9 cellular contexts compared by ENCODE assay signal in the genomic region with DNA sequence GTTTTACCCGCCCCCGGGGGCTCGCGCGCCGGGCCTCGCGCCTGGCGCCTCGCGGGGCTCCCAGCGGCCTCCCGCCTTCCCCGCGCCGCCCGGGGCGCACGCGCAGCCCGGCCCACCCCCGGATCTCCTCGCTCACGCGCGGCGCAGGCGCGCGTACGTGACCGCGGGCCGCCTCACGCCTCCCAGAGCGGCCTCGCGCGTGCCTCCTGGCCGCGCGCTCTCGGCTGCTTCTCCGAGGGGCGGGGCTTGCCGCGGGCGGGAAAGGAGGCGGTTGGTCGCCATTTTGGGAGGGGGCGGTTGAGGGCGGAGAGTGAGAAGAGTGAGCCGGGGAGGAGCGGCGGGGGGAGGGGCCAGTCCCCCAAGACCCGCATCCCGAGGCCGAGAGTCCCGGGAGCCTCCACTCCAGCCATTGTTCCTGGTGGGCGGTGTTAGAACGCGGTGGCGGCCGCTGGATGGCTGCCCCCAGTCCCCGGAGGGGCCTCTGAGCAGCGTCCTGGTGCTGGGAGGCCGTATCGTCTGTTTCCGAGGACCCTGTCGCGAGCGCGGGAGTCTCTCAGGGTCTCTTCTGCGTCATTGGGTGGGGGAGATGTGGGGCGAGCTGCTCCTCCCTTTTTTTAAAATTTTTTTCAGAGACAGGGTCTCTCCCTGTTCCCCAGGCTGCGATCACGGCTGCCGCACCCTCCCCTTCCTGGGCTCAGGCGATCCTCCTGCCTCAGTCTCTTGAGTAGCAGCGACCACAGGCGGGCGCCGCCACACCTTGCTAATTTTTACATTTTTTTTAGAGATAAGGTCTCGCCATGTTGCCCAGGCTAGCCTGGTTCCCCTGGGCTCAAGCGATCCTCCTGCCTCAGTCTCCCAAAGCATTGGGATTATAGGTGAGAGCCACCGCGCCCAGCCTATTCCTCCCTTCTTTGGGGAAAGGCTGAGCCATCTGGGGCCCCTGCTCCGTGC. TPM values are rescaled to one million over a fixed set of nuclear protein-coding genes. Genes with fewer than 3 reads are reported as not detected.
DNase-seq lines count a peak whose midpoint lies in the region; TF ChIP-seq lines count a peak whose summit lies in the region.
"Had no signal": no experiment of that assay in that cellular context is flagged by ENCODE, and none has a peak within 500 bp of the region (broad histone marks: within the 10 kb centered on the region; RNA-seq: fewer than 3 reads in every experiment).

A gene with protein sequence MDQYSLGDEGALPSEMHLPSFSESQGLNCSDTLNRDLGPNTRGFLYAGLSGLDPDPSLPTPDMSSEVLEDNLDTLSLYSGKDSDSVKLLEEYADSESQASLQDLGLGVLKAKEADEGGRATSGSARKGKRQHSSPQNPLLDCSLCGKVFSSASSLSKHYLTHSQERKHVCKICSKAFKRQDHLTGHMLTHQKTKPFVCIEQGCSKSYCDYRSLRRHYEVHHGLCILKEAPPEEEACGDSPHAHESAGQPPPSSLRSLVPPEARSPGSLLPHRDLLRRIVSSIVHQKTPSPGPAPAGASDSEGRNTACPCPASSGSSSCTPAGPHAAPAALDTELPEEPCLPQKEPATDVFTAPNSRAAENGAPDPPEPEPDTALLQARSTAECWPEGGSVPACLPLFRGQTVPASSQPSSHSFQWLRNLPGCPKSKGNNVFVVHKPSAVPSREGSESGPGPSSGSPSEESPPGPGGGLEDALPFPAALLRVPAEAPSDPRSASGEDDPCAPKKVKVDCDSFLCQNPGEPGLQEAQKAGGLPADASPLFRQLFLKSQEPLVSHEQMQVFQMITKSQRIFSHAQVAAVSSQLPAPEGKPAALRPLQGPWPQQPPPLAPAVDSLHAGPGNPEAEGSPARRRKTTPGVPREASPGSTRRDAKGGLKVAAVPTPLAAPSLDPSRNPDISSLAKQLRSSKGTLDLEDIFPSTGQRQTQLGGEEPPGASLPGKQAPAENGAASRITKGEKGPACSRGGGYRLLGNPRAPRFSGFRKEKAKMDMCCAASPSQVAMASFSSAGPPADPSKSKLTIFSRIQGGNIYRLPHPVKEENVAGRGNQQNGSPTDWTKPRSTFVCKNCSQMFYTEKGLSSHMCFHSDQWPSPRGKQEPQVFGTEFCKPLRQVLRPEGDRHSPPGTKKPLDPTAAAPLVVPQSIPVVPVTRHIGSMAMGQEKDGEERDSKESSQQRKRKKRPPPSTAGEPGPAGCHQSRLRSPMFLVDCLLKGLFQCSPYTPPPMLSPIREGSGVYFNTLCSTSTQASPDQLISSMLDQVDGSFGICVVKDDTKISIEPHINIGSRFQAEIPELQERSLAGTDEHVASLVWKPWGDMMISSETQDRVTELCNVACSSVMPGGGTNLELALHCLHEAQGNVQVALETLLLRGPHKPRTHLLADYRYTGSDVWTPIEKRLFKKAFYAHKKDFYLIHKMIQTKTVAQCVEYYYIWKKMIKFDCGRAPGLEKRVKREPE (N-terminal part only) (minus strand): TSS at position 73 of the 951 bp plus-strand sequence. CDS start 17,292 bp downstream, outside the sequence.

- H2AFZ ChIP-seq in fibroblast of lung (ENCODE audit: low read length), result peak within 1 kb of the TSS; percentile 24

- TF ChIP-seq CTCF in fibroblast of lung (conservative IDR thresholded peaks at IDR 0.05 in 1 of 2, IDR thresholded peaks at IDR 0.05 in 1 of 2; ENCODE audit: low read depth in 1 of 2, low read length in 2 of 2) (no peak), retinal pigment epithelial cell (conservative IDR thresholded peaks at IDR 0.05; ENCODE audit: low read depth, low read length) (no peak), transverse colon (IDR thresholded peaks at IDR 0.05) (no peak)

- H3K79me2 ChIP-seq in fibroblast of lung (ENCODE audit: control insufficient read depth, insufficient read depth, low read length), result no peaks in the 10 kb centered on the region

- H3K36me3 ChIP-seq in fibroblast of lung (ENCODE audit: control insufficient read depth, insufficient read depth, low read length) (no peaks in the 10 kb centered on the region), transverse colon (no peaks in the 10 kb centered on the region)

- in situ Hi-C loops in transverse colon (cut with MboI; ENCODE audit: low pct_ligation_motif_present in 1 of 4, low pct_unique_long_range_greater_than_20kb in 1 of 4, low sequenced_read_pairs in 3 of 4), result no loop called here

- TF ChIP-seq POLR2A in transverse colon (IDR thresholded peaks at IDR 0.05), result no peak

- H3K4me3 ChIP-seq in fibroblast of lung (replicated peaks in 1 of 4; ENCODE audit: control extremely low read depth in 1 of 4, insufficient read depth in 1 of 4, low read depth in 3 of 4, low read length in 4 of 4) (peak within 1 kb of the TSS in 1 of 4 experiments; percentile 44), retinal pigment epithelial cell (ENCODE audit: low read length) (peak within 1 kb of the TSS; percentile 39), transverse colon (peak within 1 kb of the TSS in 3 of 4 donors; percentile 11 to 39 (median 24))

- 52% methylated on average over 88 of the region's 88 CpGs; no CpG with 5 or more reads in 1 of the 2 donors for WGBS in transverse colon (ENCODE audit: low coverage in 1 of 2), 2 donors

- H3K27ac ChIP-seq in fibroblast of lung (ENCODE audit: insufficient read depth, low read length), result no peak within 1 kb of the TSS
- H3K27ac ChIP-seq in transverse colon, result peak within 1 kb of the TSS in 1 of 4 donors; percentile 10

- H3K9ac ChIP-seq in fibroblast of lung (ENCODE audit: insufficient read depth, low read length), result no peak within 1 kb of the TSS

- no peak for TF ChIP-seq EP300 in transverse colon (IDR thresholded peaks at IDR 0.05; ENCODE audit: low read depth)

- H3K27me3 ChIP-seq in fibroblast of lung (ENCODE audit: control insufficient read depth, insufficient read depth, low read length) (no peaks in the 10 kb centered on the region), transverse colon (no peaks in the 10 kb centered on the region)

- DNase-seq in HK-2 (ENCODE audit: unreplicated experiment) (peak; percentile 40), fibroblast of lung (ENCODE audit: low read depth in 2 of 2) (peak; percentile 42), retinal pigment epithelial cell (ENCODE audit: low read depth) (no peak), transverse colon (peak; percentile 61), NCI-H774 (lab: John Stamatoyannopoulos, UW) (no peak), COR-L47 (lab: John Stamatoyannopoulos, UW) (no peak), AML-193 (lab: John Stamatoyannopoulos, UW) (no peak)
- DNase-seq in activated T-cell treated with anti-CD3 and anti-CD28 coated beads, Interleukin-2, amount 50 U/mL, for 1 hour, result peak; percentile 89

- H4K20me1 ChIP-seq in fibroblast of lung (ENCODE audit: control insufficient read depth, extremely low read depth, insufficient read depth, low read length), result no peaks in the 10 kb centered on the region

- no peaks in the 10 kb centered on the region for H3K9me3 ChIP-seq in fibroblast of lung (ENCODE audit: control insufficient read depth, insufficient read depth, low read depth, low read length)
- no peaks in the 10 kb centered on the region for H3K9me3 ChIP-seq in transverse colon

- intact Hi-C loops in transverse colon (cut with DNase I; ENCODE audit: low total_unique reads), result no loop called here

- H3K4me2 ChIP-seq in fibroblast of lung (ENCODE audit: extremely low read depth, insufficient read depth, low read length), result no peak within 1 kb of the TSS

- H3K4me1 ChIP-seq in fibroblast of lung (ENCODE audit: control insufficient read depth, extremely low read depth, insufficient read depth, low read length), result no peaks in the 10 kb centered on the region
- H3K4me1 ChIP-seq in transverse colon, result peaks cover 0 to 8% (median 3%) of the 10 kb centered on the region in 4 donors

RNA-seq across cellular contexts. Expression of the gene that starts here (rescaled TPM):
- total RNA-seq in fibroblast of lung (0.17 TPM in 1 of 2 replicates, not detected in the other), transverse colon (under 1 TPM in 1 of 4 donors, not detected in 3; 0.16 TPM)
- 0.02 TPM in 1 of 2 replicates, not detected in the other for polyA plus RNA-seq in fibroblast of lung
- 0.09 TPM in 1 of 2 replicates, not detected in the other for polyA plus RNA-seq in fibroblast of lung (2012)
- not detected in 2 replicates for polyA minus RNA-seq in fibroblast of lung (ENCODE audit: low replicate concordance)
- polyA plus RNA-seq: keratinocyte had no signal

Comparison
In these comparisons a context has a peak if more than half of its experiments do, and no peak if none do; other contexts are left out.
1. Peak in DNase-seq in fibroblast of lung; RNA of the gene not detected or under 1 TPM.
2. Peak in DNase-seq and H3K4me3 ChIP-seq in transverse colon; RNA of the gene not detected or under 1 TPM.
3. DNase-seq: peak in HK-2 (single experiment) and activated T-cell treated with anti-CD3 and anti-CD28 coated beads, Interleukin-2, amount 50 U/mL, for 1 hour (single experiment); none in retinal pigment epithelial cell (single experiment), NCI-H774 (single experiment), COR-L47 (single experiment) and AML-193 (0 of 2).